Comparison of ENCODE assay signal across 8 cellular contexts in the genomic region with DNA sequence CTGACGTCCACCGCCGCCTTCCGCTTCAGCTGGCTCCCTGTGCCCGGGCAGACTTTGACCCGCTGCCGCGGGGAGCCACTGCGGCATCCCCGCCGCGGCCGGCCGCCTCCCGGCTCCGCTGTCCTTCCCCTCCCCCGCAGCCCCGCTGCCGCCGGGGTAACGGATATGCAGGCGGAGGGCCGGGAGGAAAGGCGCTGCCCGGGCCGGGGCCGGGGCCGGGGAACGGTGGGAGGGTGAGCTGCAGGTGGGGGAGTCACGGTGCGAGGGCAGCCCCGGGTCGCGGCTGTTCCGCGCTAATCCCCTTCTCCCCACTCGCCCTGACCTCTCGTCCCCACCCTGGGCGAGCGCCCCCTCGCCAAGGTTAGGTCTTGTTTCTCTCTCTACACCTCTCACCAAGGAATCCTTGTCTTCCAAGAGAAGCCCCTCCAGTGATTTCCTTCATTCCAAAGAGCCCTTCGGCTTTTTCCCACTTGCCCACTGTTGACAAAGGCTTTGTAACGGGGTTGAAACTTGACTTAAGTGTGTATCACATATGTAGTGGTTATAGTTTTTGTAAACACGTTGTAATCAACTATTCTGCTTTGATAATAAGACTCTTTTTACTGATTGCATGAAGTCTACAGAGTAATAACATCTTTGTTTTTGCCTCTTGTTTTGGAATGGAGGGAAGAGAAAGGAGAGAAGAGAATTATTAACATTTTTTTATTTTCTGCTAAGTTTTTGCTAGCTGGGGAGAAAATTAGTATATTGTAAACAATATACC. TPM values are rescaled to one million over a fixed set of nuclear protein-coding genes. Genes with fewer than 3 reads are reported as not detected.
DNase-seq lines count a peak whose midpoint lies in the region; ATAC-seq, FAIRE-seq and TF ChIP-seq lines count a peak whose summit lies in the region.

No MANE protein-coding gene starts in this region.

- BruUV-seq in HCT116 (replicated peaks; lab: Mats Ljungman, UMichigan) (no TSS peak), HepG2 (replicated peaks; lab: Mats Ljungman, UMichigan) (no TSS peak)

- TF ChIP-seq CTCF in HCT116 (IDR thresholded peaks at IDR 0.05 in 2 of 3, conservative IDR thresholded peaks at IDR 0.05 in 1 of 3; ENCODE audit: borderline replicate concordance in 1 of 3, insufficient read depth in 1 of 3, low read depth in 2 of 3, low read length in 2 of 3) (peak in 2 of 3 experiments; percentile 18 to 20; a peak in 1 of 6 replicates), MM.1S (IDR thresholded peaks at IDR 0.05; ENCODE audit: low read length) (peak; percentile 48), WERI-Rb-1 (IDR thresholded peaks at IDR 0.05; ENCODE audit: low read depth, low read length) (peak; percentile 60), chondrocyte (IDR thresholded peaks at IDR 0.05) (peak; percentile 67), HepG2 (CRISPR knock-in tag; IDR thresholded peaks at IDR 0.05) (peak; percentile 68)

- H3K4me2 ChIP-seq in HCT116 (ENCODE audit: low read length) (peak overlapping the region; percentile 81), MM.1S (ENCODE audit: low read depth, low read length) (peak overlapping the region; percentile 63), HepG2 (ENCODE audit: low read depth, low read length) (peak overlapping the region; percentile 87)

- in situ Hi-C loops in HepG2 (cut with HindIII; ENCODE audit: extremely low pct_ligation_motif_present, low pct_unique_long_range_greater_than_20kb), result no loop called here

- no peak overlapping the region for H3K4me3 Mint-ChIP-seq in chondrocyte (ENCODE audit: unreplicated experiment)

- H3K9me3 ChIP-seq in HCT116 (ENCODE audit: control insufficient read depth in 1 of 2, insufficient read depth in 1 of 2, low read depth in 1 of 2, low read length in 2 of 2), result no peaks in the 10 kb centered on the region
- no peaks in the 10 kb centered on the region for H3K9me3 ChIP-seq in MM.1S (replicated peaks; ENCODE audit: insufficient read depth, low read length)
- no peaks in the 10 kb centered on the region for H3K9me3 ChIP-seq in WERI-Rb-1 (ENCODE audit: severe bottlenecking)
- H3K9me3 ChIP-seq in HepG2 (ENCODE audit: low read length), result no peaks in the 10 kb centered on the region

- RAD21 ChIA-PET in HCT116 (lab: Charles Lee; ENCODE audit: low non-redundant PET in 1 of 2, low total read pairs in 2 of 2, uncharacterized antibody in 2 of 2, unreplicated experiment in 2 of 2), result no interaction called here

- POLR2A ChIA-PET in HCT116 (lab: Charles Lee), result interaction anchor here (1.1 to 1.3 kb wide), 2 partner anchors 11 to 13 kb away, joined by 3 read pairs; no protein-coding TSS in a partner anchor
- POLR2A ChIA-PET in HepG2 (lab: Yijun Ruan, JAX), result interaction anchor here (1.0 to 1.9 kb wide), 4 partner anchors 9 to 130 kb away, joined by 3 to 11 read pairs (median 5); a partner anchor contains a TSS

- no peaks in the 10 kb centered on the region for H3K36me3 Mint-ChIP-seq in chondrocyte (ENCODE audit: low read depth)

- peak overlapping the region; percentile 90 for H3K27ac Mint-ChIP-seq in chondrocyte (ENCODE audit: unreplicated experiment)

- DNase-seq in DMS153 treated with DMSO at 0.1 percent for 48 hours (lab: John Stamatoyannopoulos, UW; ENCODE audit: unreplicated experiment) (peak; percentile 91), DMS153 (lab: John Stamatoyannopoulos, UW) (no peak), HCT116 (ENCODE audit: low read depth, low spot score) (no peak), MM.1S (peak; percentile 72), WERI-Rb-1 (peak; percentile 77), chondrocyte (ENCODE audit: low spot score) (no peak), HepG2 (ENCODE audit: low spot score) (peak; percentile 32)
- DNase-seq in stimulated activated CD4-positive, alpha-beta T cell treated with anti-CD3 and anti-CD28 coated beads, TNF-alpha, amount 100 ng/mL, for 1 hour (ENCODE audit: low read depth in 3 of 3, low spot score in 1 of 3), result peak; percentile 8 to 48 (median 22)

- ATAC-seq in HCT116 (peak; percentile 56), HepG2 (peak; percentile 76)

- H3K79me2 ChIP-seq in HCT116 (ENCODE audit: insufficient read depth, low read length) (peaks cover 38% of the 10 kb centered on the region), MM.1S (ENCODE audit: low read length) (peaks cover 46% of the 10 kb centered on the region), HepG2 (ENCODE audit: insufficient read depth, low read length) (peaks cover 35% of the 10 kb centered on the region)

- H2AFZ ChIP-seq in HCT116 (ENCODE audit: low read depth, low read length, poor library complexity, severe bottlenecking) (no peak overlapping the region), MM.1S (ENCODE audit: low read length) (peak overlapping the region; percentile 93), HepG2 (ENCODE audit: low read length) (no peak overlapping the region)

- no peaks in the 10 kb centered on the region for H3F3A ChIP-seq in MM.1S (ENCODE audit: insufficient read depth, low read length)

- H3K4me3 ChIP-seq in HCT116 (replicated peaks in 1 of 2; ENCODE audit: low read depth in 1 of 2, low read length in 2 of 2), result peak overlapping the region; percentile 67 to 74
- H3K4me3 ChIP-seq in MM.1S (ENCODE audit: low read length), result peak overlapping the region; percentile 89
- peak overlapping the region; percentile 66 for H3K4me3 ChIP-seq in WERI-Rb-1 (ENCODE audit: low read depth, low read length)
- peak overlapping the region; percentile 93 to 99 (median 95) for H3K4me3 ChIP-seq in HepG2 (replicated peaks in 1 of 3; ENCODE audit: insufficient read depth in 1 of 3, low read depth in 2 of 3, low read length in 3 of 3)

- CTCF ChIA-PET in HCT116 (lab: Charles Lee), result no interaction called here
- CTCF ChIA-PET in HepG2 (lab: Yijun Ruan, JAX; ENCODE audit: low intra/inter-chr PET ratio, low total read pairs), result interaction anchor here (1.6 kb wide), 1 partner anchor 117 kb away, joined by 3 read pairs; no protein-coding TSS in a partner anchor

- H4K20me1 ChIP-seq in HCT116 (ENCODE audit: insufficient read depth) (no peaks in the 10 kb centered on the region), MM.1S (ENCODE audit: insufficient read depth, low read length) (no peaks in the 10 kb centered on the region), HepG2 (ENCODE audit: insufficient read depth, low read length) (peaks cover 8% of the 10 kb centered on the region; the same call in 1 of the 2 replicates)

- H3K36me3 ChIP-seq in HCT116 (ENCODE audit: control insufficient read depth in 1 of 2, insufficient read depth in 2 of 2, low read length in 2 of 2) (no peaks in the 10 kb centered on the region), MM.1S (replicated peaks; ENCODE audit: insufficient read depth, low read length) (no peaks in the 10 kb centered on the region), WERI-Rb-1 (peaks cover 4% of the 10 kb centered on the region; the same call in 1 of the 2 replicates), HepG2 (replicated peaks in 1 of 2; ENCODE audit: control insufficient read depth in 1 of 2, insufficient read depth in 2 of 2, low read length in 2 of 2) (no peaks in the 10 kb centered on the region)

- TF ChIP-seq POLR2A in HCT116 (IDR thresholded peaks at IDR 0.05; ENCODE audit: borderline replicate concordance, extremely low read depth, insufficient read depth, insufficient read length) (no peak), HepG2 (IDR thresholded peaks at IDR 0.05; ENCODE audit: insufficient read depth in 1 of 2, low read depth in 2 of 2, low read length in 2 of 2) (no peak; a peak in 1 of 4 replicates)

- no peaks in the 10 kb centered on the region for H3K9me3 Mint-ChIP-seq in chondrocyte (ENCODE audit: low read depth)

- no peak for TF ChIP-seq RAD21 in HCT116 (IDR thresholded peaks at IDR 0.05; ENCODE audit: low read depth)
- no peak for TF ChIP-seq RAD21 in HepG2 (CRISPR knock-in tag; IDR thresholded peaks at IDR 0.05)

- H3K4me1 ChIP-seq in HCT116 (ENCODE audit: control insufficient read depth in 1 of 2, insufficient read depth in 2 of 2, low read length in 2 of 2), result peaks cover 10 to 17% of the 10 kb centered on the region in 2 experiments; a peak in 3 of 4 replicates
- peaks cover 9% of the 10 kb centered on the region for H3K4me1 ChIP-seq in MM.1S (ENCODE audit: low read length)
- H3K4me1 ChIP-seq in HepG2 (ENCODE audit: insufficient read depth, low read length), result peaks cover 32% of the 10 kb centered on the region

- H3K27me3 Mint-ChIP-seq in chondrocyte (ENCODE audit: low read depth), result no peaks in the 10 kb centered on the region

- 0% methylated on average over 12 of the region's 44 CpGs for WGBS in HepG2 (ENCODE audit: low lambda C conversion rate)

- TF ChIP-seq EP300 in HepG2 (IDR thresholded peaks at IDR 0.05; ENCODE audit: low read depth in 2 of 2, low read length in 2 of 2), result peak in 1 of 2 experiments; percentile 21; a peak in 1 of 4 replicates
- TF ChIP-seq EP300 in HepG2 (CRISPR knock-in tag; IDR thresholded peaks at IDR 0.05; ENCODE audit: borderline replicate concordance), result no peak

- intact Hi-C loops in HCT116 (cut with micrococcal nuclease), result loop anchor here (5.0 to 10.0 kb wide), 3 partner anchors 100 to 532 kb away; no protein-coding TSS in a partner anchor
- intact Hi-C loops in HepG2 (cut with micrococcal nuclease; ENCODE audit: unreplicated experiment), result loop anchor here (2.0 to 5.0 kb wide), 4 partner anchors 45 to 230 kb away; no protein-coding TSS in a partner anchor

- no peak for FAIRE-seq in HepG2 (lab: Jason Lieb, UNC)

- H3K27me3 ChIP-seq in HCT116 (ENCODE audit: insufficient read depth, low read length) (no peaks in the 10 kb centered on the region), MM.1S (replicated peaks; ENCODE audit: insufficient read depth, low read length) (no peaks in the 10 kb centered on the region), WERI-Rb-1 (ENCODE audit: insufficient read depth, low read depth, severe bottlenecking) (no peaks in the 10 kb centered on the region), HepG2 (ENCODE audit: control insufficient read depth in 1 of 2, insufficient read depth in 2 of 2, low read length in 2 of 2) (no peaks in the 10 kb centered on the region)

- H3K9ac ChIP-seq in HCT116 (ENCODE audit: low read length), result peak overlapping the region; percentile 76
- H3K9ac ChIP-seq in MM.1S (ENCODE audit: low read length), result peak overlapping the region; percentile 80
- peak overlapping the region; percentile 76 for H3K9ac ChIP-seq in HepG2 (ENCODE audit: insufficient read depth, low read depth, low read length)

- H3K9me2 ChIP-seq in HCT116 (ENCODE audit: insufficient read depth) (no peaks in the 10 kb centered on the region), MM.1S (replicated peaks; ENCODE audit: insufficient read depth, low read length) (no peaks in the 10 kb centered on the region)

- H3K27ac ChIP-seq in HCT116 (ENCODE audit: low read depth, low read length), result peak overlapping the region; percentile 68
- H3K27ac ChIP-seq in MM.1S (ENCODE audit: low read length), result peak overlapping the region; percentile 74
- peak overlapping the region; percentile 84 for H3K27ac ChIP-seq in WERI-Rb-1
- H3K27ac ChIP-seq in HepG2 (ENCODE audit: extremely low read length, insufficient read depth, low read length), result peak overlapping the region; percentile 87

- peaks cover 7% of the 10 kb centered on the region for H3K4me1 Mint-ChIP-seq in chondrocyte (ENCODE audit: low read depth)

RNA-seq across cellular contexts. Expression of a gene that starts 0.7 kb away (rescaled TPM):
- total RNA-seq in HCT116 (2021; ENCODE audit: unreplicated experiment), result 19.9 TPM
- 6.9 and 9.3 TPM in 2 replicates for polyA plus RNA-seq in HCT116 (2012)
- 24.2 to 32.4 TPM (median 24.9 TPM) in 3 replicates for total RNA-seq in chondrocyte
- 23.6 and 24.2 TPM in 2 replicates for total RNA-seq in HepG2 (2016; rRNA removed; fragmentation: Illumina TruSeq; extraction: Trizol)
- total RNA-seq in HepG2 (2016; cell fraction: cytosol; rRNA removed; fragmentation: Illumina TruSeq; extraction: Trizol; ENCODE audit: low read depth), result 8.5 and 8.7 TPM in 2 replicates
- 22.0 and 24.6 TPM in 2 replicates for total RNA-seq in HepG2 (2016; cell fraction: insoluble cytoplasmic fraction; rRNA removed; fragmentation: Illumina TruSeq; extraction: Trizol)
- total RNA-seq in HepG2 (2016; cell fraction: membrane; rRNA removed; fragmentation: Illumina TruSeq; extraction: Trizol), result 19.5 and 20.9 TPM in 2 replicates
- 25.0 and 27.4 TPM in 2 replicates for total RNA-seq in HepG2 (2016; cell fraction: nucleus; rRNA removed; fragmentation: Illumina TruSeq; extraction: Trizol)
- polyA plus RNA-seq in HepG2 (2011; rRNA removed), result 14.8 and 22.3 TPM in 2 replicates
- 8.3 and 15.5 TPM in 2 replicates for polyA plus RNA-seq in HepG2 (2011; cell fraction: cytosol; rRNA removed)
- polyA plus RNA-seq in HepG2 (2011; cell fraction: nucleus; rRNA removed), result 3.2 and 4.7 TPM in 2 replicates
- polyA plus RNA-seq in HepG2 (2012), result 13.5 and 14.3 TPM in 2 replicates
- 2.4 and 2.7 TPM in 2 replicates for polyA plus RNA-seq in HepG2 (2016; cell fraction: cytosol; fragmentation: Illumina TruSeq; extraction: Trizol; ENCODE audit: low read depth)
- polyA plus RNA-seq in HepG2 (2016; cell fraction: insoluble cytoplasmic fraction; fragmentation: Illumina TruSeq; extraction: Trizol; ENCODE audit: low read depth), result 19.9 and 21.2 TPM in 2 replicates
- polyA plus RNA-seq in HepG2 (2016; cell fraction: membrane; fragmentation: Illumina TruSeq; extraction: Trizol; ENCODE audit: low read depth), result 10.1 and 10.3 TPM in 2 replicates
- 23.7 and 24.4 TPM in 2 replicates for polyA plus RNA-seq in HepG2 (2016; cell fraction: nucleus; fragmentation: Illumina TruSeq; extraction: Trizol; ENCODE audit: insufficient read depth, low read depth)
- polyA minus RNA-seq in HepG2 (2011; rRNA and poly(A)+ RNA removed; ENCODE audit: low replicate concordance), result 26.4 and 36.0 TPM in 2 replicates
- 25.1 and 26.4 TPM in 2 replicates for polyA minus RNA-seq in HepG2 (2011; cell fraction: cytosol; rRNA and poly(A)+ RNA removed)
- 20.7 and 27.1 TPM in 2 replicates for polyA minus RNA-seq in HepG2 (2011; cell fraction: nucleus; rRNA and poly(A)+ RNA removed)

Comparison
In these comparisons a context has a peak if more than half of its experiments do, and no peak if none do; other contexts are left out.
1. DNase-seq: peak in DMS153 treated with DMSO at 0.1 percent for 48 hours (single experiment), MM.1S (single experiment), WERI-Rb-1 (single experiment), HepG2 (single experiment) and stimulated activated CD4-positive, alpha-beta T cell treated with anti-CD3 and anti-CD28 coated beads, TNF-alpha, amount 100 ng/mL, for 1 hour (3 of 3); none in DMS153 (single experiment), HCT116 (single experiment) and chondrocyte (single experiment).
2. Peak in every context shown above with its lines, with median percentiles within 50 percentile points of each other: H3K27ac ChIP-seq, H3K4me2 ChIP-seq, H3K4me3 ChIP-seq, H3K9ac ChIP-seq and CTCF ChIP-seq.